Comparison of ENCODE assay signal across 8 cellular contexts in the genomic region with DNA sequence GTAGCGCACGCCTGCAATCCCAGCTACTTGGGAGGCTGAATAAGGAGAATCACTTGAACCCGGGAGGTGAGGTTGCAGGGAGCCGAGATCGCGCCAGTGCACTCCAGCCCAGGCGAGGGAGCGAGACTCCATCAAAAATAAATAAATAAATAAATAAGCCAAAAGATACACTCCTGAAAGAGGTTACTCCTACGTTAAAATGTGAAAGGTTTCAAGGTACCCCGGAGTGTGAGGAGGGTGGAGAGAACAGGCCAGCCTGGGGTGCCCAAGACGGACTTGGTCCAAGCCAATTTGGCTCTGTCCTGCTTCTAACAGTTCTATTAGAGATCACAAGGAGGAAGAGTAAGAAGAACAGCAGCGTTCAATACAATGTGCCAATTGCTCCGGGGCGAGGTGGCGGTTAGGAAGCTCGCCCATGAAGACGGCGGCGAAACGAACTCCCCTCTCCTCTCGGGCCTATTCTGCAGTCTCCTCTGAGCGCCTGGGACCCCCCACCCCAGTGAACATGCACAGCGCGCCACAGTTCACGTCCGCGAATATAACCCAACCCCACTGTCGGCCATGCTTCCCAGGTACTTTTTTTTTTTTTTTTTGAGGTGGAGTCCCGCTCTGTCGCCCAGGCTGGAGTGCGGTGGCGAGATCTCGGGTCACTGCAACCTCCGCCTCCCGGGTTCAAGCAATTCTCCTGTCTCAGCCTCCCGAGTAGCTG.
DNase-seq lines count a peak whose midpoint lies in the region; ATAC-seq and TF ChIP-seq lines count a peak whose summit lies in the region.

No MANE protein-coding gene starts in this region.

- H3K36me3 ChIP-seq in KOPT-K1 (ENCODE audit: insufficient read depth, low read length) (peaks cover 36% of the 10 kb centered on the region), neuron (ENCODE audit: insufficient read depth, low read length) (peaks cover 31% of the 10 kb centered on the region)

- ATAC-seq in HG02840 (IDR thresholded peaks at IDR 0.05; ENCODE audit: low FRiP score, unreplicated experiment) (no peak), HG03469 (IDR thresholded peaks at IDR 0.05; ENCODE audit: unreplicated experiment) (no peak)

- H3K4me1 ChIP-seq in neuron (ENCODE audit: insufficient read depth, low read length), result peaks cover 12% of the 10 kb centered on the region

- DNase-seq in GM03348 (ENCODE audit: low spot score), result peak; percentile 31
- peak; percentile 23 for DNase-seq in activated CD4-positive, alpha-beta T cell treated with anti-CD3 and anti-CD28 coated beads, Interleukin-2, amount 50 U/mL, for 1 hour
- DNase-seq in fibroblast of mammary gland (ENCODE audit: low read depth), result peak; percentile 25
- DNase-seq in GM10266 (ENCODE audit: extremely low spot score), result no peak

- peak overlapping the region; percentile 95 for H3K27ac ChIP-seq in KOPT-K1 (ENCODE audit: low read depth, low read length, poor library complexity, severe bottlenecking)

- H3K9me3 ChIP-seq in KOPT-K1 (ENCODE audit: insufficient read depth, low read length, poor library complexity, severe bottlenecking) (no peaks in the 10 kb centered on the region), neuron (ENCODE audit: low read length) (no peaks in the 10 kb centered on the region)

- H2AFZ ChIP-seq in neuron (ENCODE audit: low read depth, low read length), result peak overlapping the region; percentile 56

- peak overlapping the region; percentile 86 for H3K4me3 ChIP-seq in fibroblast of mammary gland (ENCODE audit: control insufficient read depth, low read depth, low read length)
- peak overlapping the region; percentile 64 for H3K4me3 ChIP-seq in neuron (ENCODE audit: low read length)

- no peak for TF ChIP-seq CTCF in fibroblast of mammary gland (conservative IDR thresholded peaks at IDR 0.05; ENCODE audit: control insufficient read depth, insufficient read depth, low read depth, low read length)
- no peak for TF ChIP-seq CTCF in GM10266 (IDR thresholded peaks at IDR 0.05; ENCODE audit: control insufficient read depth, insufficient read depth, low read depth, missing control alignments)

- H3K27me3 ChIP-seq in neuron (ENCODE audit: insufficient read depth, low read length), result no peaks in the 10 kb centered on the region
